1 cellular context compared by ENCODE assay signal in the genomic region with DNA sequence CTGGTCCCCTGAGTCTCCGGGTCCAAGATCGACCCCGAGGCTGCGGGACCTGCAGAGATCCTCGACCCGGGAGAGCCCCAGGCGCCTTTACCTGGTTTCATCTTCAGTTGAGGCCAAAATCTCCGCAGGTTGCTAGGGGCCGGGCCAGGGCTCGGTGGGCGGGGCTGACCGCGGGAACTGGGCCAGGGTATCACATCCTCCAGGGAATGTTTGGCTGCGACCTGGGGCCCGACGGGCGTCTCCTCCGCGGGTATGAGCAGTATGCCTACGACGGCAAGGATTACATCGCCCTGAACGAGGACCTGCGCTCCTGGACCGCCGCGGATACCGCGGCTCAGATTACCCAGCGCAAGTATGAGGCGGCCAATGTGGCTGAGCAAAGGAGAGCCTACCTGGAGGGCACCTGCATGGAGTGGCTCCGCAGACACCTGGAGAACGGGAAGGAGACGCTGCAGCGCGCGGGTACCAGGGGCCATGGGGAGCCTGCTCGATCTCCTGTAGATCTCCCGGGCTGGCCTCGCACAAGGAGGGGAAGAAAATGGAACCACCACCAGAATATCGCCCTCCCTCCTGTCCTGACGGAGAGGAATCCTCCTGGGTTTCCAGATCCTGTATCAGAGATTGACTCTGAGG.
A peak's percentile ranks its signal among the peaks of the same experiment; 100 is the strongest.
TF ChIP-seq lines count a peak whose summit lies in the region.

No MANE protein-coding gene starts in this region.

TF ChIP-seq in HepG2, 621 proteins besides CTCF, POLR2A, EP300 and RAD21 (continued from another document and continues in another):
- TF ChIP-seq ZNF660 (CRISPR knock-in tag; IDR thresholded peaks at IDR 0.05; ENCODE audit: borderline replicate concordance, low read depth) = no peak
- no peak for TF ChIP-seq ZFX (CRISPR knock-in tag; IDR thresholded peaks at IDR 0.05; ENCODE audit: low read depth)
- TF ChIP-seq ZNF713 (CRISPR knock-in tag; IDR thresholded peaks at IDR 0.05) = 0 out of 2 replicates have a peak, but pooled peaks have one; percentile 7
- TF ChIP-seq TAF15 (IDR thresholded peaks at IDR 0.05; ENCODE audit: low read depth, low read length, poor library complexity, severe bottlenecking) = no peak
- TF ChIP-seq, protein P1, sequence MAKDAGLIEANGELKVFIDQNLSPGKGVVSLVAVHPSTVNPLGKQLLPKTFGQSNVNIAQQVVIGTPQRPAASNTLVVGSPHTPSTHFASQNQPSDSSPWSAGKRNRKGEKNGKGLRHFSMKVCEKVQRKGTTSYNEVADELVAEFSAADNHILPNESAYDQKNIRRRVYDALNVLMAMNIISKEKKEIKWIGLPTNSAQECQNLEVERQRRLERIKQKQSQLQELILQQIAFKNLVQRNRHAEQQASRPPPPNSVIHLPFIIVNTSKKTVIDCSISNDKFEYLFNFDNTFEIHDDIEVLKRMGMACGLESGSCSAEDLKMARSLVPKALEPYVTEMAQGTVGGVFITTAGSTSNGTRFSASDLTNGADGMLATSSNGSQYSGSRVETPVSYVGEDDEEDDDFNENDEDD (CRISPR knock-in tag; IDR thresholded peaks at IDR 0.05; ENCODE audit: borderline replicate concordance) = no peak
- TF ChIP-seq KMT2A (CRISPR knock-in tag; IDR thresholded peaks at IDR 0.05) = 0 out of 2 replicates have a peak, but pooled peaks have one; percentile 1
- TF ChIP-seq ZNF749 (CRISPR knock-in tag; IDR thresholded peaks at IDR 0.05; ENCODE audit: borderline replicate concordance) = no peak
- no peak for TF ChIP-seq ZSCAN30 (CRISPR knock-in tag; IDR thresholded peaks at IDR 0.05)
- TF ChIP-seq, protein P2, sequence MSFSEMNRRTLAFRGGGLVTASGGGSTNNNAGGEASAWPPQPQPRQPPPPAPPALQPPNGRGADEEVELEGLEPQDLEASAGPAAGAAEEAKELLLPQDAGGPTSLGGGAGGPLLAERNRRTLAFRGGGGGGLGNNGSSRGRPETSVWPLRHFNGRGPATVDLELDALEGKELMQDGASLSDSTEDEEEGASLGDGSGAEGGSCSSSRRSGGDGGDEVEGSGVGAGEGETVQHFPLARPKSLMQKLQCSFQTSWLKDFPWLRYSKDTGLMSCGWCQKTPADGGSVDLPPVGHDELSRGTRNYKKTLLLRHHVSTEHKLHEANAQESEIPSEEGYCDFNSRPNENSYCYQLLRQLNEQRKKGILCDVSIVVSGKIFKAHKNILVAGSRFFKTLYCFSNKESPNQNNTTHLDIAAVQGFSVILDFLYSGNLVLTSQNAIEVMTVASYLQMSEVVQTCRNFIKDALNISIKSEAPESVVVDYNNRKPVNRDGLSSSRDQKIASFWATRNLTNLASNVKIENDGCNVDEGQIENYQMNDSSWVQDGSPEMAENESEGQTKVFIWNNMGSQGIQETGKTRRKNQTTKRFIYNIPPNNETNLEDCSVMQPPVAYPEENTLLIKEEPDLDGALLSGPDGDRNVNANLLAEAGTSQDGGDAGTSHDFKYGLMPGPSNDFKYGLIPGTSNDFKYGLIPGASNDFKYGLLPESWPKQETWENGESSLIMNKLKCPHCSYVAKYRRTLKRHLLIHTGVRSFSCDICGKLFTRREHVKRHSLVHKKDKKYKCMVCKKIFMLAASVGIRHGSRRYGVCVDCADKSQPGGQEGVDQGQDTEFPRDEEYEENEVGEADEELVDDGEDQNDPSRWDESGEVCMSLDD (CRISPR knock-in tag; IDR thresholded peaks at IDR 0.05; ENCODE audit: borderline replicate concordance) = 0 out of 2 replicates have a peak, but pooled peaks have one; percentile 3
- TF ChIP-seq SAFB2 (CRISPR knock-in tag; IDR thresholded peaks at IDR 0.05; ENCODE audit: borderline replicate concordance, low read depth) = no peak
- TF ChIP-seq, protein P3, sequence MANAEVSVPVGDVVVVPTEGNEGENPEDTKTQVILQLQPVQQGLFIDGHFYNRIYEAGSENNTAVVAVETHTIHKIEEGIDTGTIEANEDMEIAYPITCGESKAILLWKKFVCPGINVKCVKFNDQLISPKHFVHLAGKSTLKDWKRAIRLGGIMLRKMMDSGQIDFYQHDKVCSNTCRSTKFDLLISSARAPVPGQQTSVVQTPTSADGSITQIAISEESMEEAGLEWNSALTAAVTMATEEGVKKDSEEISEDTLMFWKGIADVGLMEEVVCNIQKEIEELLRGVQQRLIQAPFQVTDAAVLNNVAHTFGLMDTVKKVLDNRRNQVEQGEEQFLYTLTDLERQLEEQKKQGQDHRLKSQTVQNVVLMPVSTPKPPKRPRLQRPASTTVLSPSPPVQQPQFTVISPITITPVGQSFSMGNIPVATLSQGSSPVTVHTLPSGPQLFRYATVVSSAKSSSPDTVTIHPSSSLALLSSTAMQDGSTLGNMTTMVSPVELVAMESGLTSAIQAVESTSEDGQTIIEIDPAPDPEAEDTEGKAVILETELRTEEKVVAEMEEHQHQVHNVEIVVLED (CRISPR knock-in tag; IDR thresholded peaks at IDR 0.05; ENCODE audit: borderline replicate concordance) = no peak
- TF ChIP-seq, protein P4, sequence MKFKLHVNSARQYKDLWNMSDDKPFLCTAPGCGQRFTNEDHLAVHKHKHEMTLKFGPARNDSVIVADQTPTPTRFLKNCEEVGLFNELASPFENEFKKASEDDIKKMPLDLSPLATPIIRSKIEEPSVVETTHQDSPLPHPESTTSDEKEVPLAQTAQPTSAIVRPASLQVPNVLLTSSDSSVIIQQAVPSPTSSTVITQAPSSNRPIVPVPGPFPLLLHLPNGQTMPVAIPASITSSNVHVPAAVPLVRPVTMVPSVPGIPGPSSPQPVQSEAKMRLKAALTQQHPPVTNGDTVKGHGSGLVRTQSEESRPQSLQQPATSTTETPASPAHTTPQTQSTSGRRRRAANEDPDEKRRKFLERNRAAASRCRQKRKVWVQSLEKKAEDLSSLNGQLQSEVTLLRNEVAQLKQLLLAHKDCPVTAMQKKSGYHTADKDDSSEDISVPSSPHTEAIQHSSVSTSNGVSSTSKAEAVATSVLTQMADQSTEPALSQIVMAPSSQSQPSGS (CRISPR knock-in tag; IDR thresholded peaks at IDR 0.05) = no peak
- TF ChIP-seq KDM3A (CRISPR knock-in tag; IDR thresholded peaks at IDR 0.05; ENCODE audit: low read depth) = no peak
- no peak for TF ChIP-seq ZNF160 (CRISPR knock-in tag; IDR thresholded peaks at IDR 0.05)
- TF ChIP-seq TOE1 (CRISPR knock-in tag; IDR thresholded peaks at IDR 0.05) = no peak
- TF ChIP-seq HNRNPLL (IDR thresholded peaks at IDR 0.05; ENCODE audit: low read depth, low read length, poor library complexity, severe bottlenecking) = peak; percentile 17
- TF ChIP-seq, protein P5, sequence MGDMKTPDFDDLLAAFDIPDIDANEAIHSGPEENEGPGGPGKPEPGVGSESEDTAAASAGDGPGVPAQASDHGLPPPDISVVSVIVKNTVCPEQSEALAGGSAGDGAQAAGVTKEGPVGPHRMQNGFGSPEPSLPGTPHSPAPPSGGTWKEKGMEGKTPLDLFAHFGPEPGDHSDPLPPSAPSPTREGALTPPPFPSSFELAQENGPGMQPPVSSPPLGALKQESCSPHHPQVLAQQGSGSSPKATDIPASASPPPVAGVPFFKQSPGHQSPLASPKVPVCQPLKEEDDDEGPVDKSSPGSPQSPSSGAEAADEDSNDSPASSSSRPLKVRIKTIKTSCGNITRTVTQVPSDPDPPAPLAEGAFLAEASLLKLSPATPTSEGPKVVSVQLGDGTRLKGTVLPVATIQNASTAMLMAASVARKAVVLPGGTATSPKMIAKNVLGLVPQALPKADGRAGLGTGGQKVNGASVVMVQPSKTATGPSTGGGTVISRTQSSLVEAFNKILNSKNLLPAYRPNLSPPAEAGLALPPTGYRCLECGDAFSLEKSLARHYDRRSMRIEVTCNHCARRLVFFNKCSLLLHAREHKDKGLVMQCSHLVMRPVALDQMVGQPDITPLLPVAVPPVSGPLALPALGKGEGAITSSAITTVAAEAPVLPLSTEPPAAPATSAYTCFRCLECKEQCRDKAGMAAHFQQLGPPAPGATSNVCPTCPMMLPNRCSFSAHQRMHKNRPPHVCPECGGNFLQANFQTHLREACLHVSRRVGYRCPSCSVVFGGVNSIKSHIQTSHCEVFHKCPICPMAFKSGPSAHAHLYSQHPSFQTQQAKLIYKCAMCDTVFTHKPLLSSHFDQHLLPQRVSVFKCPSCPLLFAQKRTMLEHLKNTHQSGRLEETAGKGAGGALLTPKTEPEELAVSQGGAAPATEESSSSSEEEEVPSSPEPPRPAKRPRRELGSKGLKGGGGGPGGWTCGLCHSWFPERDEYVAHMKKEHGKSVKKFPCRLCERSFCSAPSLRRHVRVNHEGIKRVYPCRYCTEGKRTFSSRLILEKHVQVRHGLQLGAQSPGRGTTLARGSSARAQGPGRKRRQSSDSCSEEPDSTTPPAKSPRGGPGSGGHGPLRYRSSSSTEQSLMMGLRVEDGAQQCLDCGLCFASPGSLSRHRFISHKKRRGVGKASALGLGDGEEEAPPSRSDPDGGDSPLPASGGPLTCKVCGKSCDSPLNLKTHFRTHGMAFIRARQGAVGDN (CRISPR knock-in tag; IDR thresholded peaks at IDR 0.05) = peak; percentile 28; the same call in 1 of the 2 replicates
- TF ChIP-seq ARID2 (CRISPR knock-in tag; IDR thresholded peaks at IDR 0.05; ENCODE audit: borderline replicate concordance) = peak; percentile 26; the same call in 1 of the 2 replicates
- no peak for TF ChIP-seq KDM4B (CRISPR knock-in tag; IDR thresholded peaks at IDR 0.05)
- peak; percentile 22 for TF ChIP-seq ZEB1 (IDR thresholded peaks at IDR 0.05; ENCODE audit: insufficient replicate concordance, low read depth)
- TF ChIP-seq CCDC6 (CRISPR knock-in tag; IDR thresholded peaks at IDR 0.05) = peak; percentile 1; the same call in 1 of the 2 replicates
- no peak for TF ChIP-seq CREB1 (IDR thresholded peaks at IDR 0.05)
- TF ChIP-seq CREB1 (CRISPR knock-in tag; IDR thresholded peaks at IDR 0.05) = no peak
- TF ChIP-seq, protein P6, sequence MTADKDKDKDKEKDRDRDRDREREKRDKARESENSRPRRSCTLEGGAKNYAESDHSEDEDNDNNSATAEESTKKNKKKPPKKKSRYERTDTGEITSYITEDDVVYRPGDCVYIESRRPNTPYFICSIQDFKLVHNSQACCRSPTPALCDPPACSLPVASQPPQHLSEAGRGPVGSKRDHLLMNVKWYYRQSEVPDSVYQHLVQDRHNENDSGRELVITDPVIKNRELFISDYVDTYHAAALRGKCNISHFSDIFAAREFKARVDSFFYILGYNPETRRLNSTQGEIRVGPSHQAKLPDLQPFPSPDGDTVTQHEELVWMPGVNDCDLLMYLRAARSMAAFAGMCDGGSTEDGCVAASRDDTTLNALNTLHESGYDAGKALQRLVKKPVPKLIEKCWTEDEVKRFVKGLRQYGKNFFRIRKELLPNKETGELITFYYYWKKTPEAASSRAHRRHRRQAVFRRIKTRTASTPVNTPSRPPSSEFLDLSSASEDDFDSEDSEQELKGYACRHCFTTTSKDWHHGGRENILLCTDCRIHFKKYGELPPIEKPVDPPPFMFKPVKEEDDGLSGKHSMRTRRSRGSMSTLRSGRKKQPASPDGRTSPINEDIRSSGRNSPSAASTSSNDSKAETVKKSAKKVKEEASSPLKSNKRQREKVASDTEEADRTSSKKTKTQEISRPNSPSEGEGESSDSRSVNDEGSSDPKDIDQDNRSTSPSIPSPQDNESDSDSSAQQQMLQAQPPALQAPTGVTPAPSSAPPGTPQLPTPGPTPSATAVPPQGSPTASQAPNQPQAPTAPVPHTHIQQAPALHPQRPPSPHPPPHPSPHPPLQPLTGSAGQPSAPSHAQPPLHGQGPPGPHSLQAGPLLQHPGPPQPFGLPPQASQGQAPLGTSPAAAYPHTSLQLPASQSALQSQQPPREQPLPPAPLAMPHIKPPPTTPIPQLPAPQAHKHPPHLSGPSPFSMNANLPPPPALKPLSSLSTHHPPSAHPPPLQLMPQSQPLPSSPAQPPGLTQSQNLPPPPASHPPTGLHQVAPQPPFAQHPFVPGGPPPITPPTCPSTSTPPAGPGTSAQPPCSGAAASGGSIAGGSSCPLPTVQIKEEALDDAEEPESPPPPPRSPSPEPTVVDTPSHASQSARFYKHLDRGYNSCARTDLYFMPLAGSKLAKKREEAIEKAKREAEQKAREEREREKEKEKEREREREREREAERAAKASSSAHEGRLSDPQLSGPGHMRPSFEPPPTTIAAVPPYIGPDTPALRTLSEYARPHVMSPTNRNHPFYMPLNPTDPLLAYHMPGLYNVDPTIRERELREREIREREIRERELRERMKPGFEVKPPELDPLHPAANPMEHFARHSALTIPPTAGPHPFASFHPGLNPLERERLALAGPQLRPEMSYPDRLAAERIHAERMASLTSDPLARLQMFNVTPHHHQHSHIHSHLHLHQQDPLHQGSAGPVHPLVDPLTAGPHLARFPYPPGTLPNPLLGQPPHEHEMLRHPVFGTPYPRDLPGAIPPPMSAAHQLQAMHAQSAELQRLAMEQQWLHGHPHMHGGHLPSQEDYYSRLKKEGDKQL (CRISPR knock-in tag; IDR thresholded peaks at IDR 0.05; ENCODE audit: low read depth) = no peak
- TF ChIP-seq, protein P7, sequence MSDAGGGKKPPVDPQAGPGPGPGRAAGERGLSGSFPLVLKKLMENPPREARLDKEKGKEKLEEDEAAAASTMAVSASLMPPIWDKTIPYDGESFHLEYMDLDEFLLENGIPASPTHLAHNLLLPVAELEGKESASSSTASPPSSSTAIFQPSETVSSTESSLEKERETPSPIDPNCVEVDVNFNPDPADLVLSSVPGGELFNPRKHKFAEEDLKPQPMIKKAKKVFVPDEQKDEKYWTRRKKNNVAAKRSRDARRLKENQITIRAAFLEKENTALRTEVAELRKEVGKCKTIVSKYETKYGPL (CRISPR knock-in tag; IDR thresholded peaks at IDR 0.05) = no peak
- TF ChIP-seq, protein P8, sequence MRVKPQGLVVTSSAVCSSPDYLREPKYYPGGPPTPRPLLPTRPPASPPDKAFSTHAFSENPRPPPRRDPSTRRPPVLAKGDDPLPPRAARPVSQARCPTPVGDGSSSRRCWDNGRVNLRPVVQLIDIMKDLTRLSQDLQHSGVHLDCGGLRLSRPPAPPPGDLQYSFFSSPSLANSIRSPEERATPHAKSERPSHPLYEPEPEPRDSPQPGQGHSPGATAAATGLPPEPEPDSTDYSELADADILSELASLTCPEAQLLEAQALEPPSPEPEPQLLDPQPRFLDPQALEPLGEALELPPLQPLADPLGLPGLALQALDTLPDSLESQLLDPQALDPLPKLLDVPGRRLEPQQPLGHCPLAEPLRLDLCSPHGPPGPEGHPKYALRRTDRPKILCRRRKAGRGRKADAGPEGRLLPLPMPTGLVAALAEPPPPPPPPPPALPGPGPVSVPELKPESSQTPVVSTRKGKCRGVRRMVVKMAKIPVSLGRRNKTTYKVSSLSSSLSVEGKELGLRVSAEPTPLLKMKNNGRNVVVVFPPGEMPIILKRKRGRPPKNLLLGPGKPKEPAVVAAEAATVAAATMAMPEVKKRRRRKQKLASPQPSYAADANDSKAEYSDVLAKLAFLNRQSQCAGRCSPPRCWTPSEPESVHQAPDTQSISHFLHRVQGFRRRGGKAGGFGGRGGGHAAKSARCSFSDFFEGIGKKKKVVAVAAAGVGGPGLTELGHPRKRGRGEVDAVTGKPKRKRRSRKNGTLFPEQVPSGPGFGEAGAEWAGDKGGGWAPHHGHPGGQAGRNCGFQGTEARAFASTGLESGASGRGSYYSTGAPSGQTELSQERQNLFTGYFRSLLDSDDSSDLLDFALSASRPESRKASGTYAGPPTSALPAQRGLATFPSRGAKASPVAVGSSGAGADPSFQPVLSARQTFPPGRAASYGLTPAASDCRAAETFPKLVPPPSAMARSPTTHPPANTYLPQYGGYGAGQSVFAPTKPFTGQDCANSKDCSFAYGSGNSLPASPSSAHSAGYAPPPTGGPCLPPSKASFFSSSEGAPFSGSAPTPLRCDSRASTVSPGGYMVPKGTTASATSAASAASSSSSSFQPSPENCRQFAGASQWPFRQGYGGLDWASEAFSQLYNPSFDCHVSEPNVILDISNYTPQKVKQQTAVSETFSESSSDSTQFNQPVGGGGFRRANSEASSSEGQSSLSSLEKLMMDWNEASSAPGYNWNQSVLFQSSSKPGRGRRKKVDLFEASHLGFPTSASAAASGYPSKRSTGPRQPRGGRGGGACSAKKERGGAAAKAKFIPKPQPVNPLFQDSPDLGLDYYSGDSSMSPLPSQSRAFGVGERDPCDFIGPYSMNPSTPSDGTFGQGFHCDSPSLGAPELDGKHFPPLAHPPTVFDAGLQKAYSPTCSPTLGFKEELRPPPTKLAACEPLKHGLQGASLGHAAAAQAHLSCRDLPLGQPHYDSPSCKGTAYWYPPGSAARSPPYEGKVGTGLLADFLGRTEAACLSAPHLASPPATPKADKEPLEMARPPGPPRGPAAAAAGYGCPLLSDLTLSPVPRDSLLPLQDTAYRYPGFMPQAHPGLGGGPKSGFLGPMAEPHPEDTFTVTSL (CRISPR knock-in tag; IDR thresholded peaks at IDR 0.05; ENCODE audit: borderline replicate concordance) = no peak
- no peak for TF ChIP-seq ATM (IDR thresholded peaks at IDR 0.05; ENCODE audit: borderline replicate concordance)
- no peak for TF ChIP-seq ZNF510 (CRISPR knock-in tag; IDR thresholded peaks at IDR 0.05; ENCODE audit: low read depth)
